In the genomic region with DNA sequence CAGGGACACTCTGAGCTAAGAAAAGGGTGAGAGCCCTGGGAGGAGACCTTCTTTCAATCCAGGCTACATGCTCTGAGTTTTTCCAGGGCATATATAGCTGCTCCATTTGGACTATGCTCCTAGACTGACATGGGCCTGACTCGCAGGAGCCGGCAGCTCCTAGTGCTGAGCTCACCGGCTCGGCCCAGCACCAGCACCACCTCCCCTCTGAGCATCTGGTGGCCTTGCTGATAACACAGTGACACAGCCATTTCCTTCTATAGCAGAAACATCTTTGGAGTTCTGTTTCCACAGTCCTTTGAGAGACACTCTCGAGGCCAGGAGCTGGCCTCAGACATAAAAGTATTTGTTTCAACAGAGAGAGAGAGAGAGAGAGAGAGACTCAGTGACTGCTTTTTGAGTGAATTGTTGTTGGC, we compare ENCODE assay signal across 1 cellular context.
TF ChIP-seq lines count a peak whose summit lies in the region.

No MANE protein-coding gene starts in this region.

TF ChIP-seq in A549, 52 proteins besides CTCF, POLR2A, EP300 and RAD21:
- TF ChIP-seq, protein P1, sequence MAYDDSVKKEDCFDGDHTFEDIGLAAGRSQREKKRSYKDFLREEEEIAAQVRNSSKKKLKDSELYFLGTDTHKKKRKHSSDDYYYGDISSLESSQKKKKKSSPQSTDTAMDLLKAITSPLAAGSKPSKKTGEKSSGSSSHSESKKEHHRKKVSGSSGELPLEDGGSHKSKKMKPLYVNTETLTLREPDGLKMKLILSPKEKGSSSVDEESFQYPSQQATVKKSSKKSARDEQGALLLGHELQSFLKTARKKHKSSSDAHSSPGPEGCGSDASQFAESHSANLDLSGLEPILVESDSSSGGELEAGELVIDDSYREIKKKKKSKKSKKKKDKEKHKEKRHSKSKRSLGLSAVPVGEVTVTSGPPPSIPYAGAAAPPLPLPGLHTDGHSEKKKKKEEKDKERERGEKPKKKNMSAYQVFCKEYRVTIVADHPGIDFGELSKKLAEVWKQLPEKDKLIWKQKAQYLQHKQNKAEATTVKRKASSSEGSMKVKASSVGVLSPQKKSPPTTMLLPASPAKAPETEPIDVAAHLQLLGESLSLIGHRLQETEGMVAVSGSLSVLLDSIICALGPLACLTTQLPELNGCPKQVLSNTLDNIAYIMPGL (CRISPR knock-in tag; IDR thresholded peaks at IDR 0.05; ENCODE audit: borderline replicate concordance) = no peak
- TF ChIP-seq, protein P2, sequence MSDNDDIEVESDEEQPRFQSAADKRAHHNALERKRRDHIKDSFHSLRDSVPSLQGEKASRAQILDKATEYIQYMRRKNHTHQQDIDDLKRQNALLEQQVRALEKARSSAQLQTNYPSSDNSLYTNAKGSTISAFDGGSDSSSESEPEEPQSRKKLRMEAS (IDR thresholded peaks at IDR 0.05) = no peak
- TF ChIP-seq FOSB (CRISPR knock-in tag; IDR thresholded peaks at IDR 0.05) (no peak), KDM5A (IDR thresholded peaks at IDR 0.05) (no peak), NPAS2 (CRISPR knock-in tag; IDR thresholded peaks at IDR 0.05; ENCODE audit: borderline replicate concordance) (no peak), HDAC2 (IDR thresholded peaks at IDR 0.05) (no peak), ZFP36 (IDR thresholded peaks at IDR 0.05; ENCODE audit: borderline replicate concordance, partially characterized antibody) (no peak), HOXB5 (CRISPR knock-in tag; IDR thresholded peaks at IDR 0.05) (no peak), SMC3 (IDR thresholded peaks at IDR 0.05) (no peak), TP53 (CRISPR knock-in tag; IDR thresholded peaks at IDR 0.05) (no peak), CHD4 (IDR thresholded peaks at IDR 0.05; ENCODE audit: borderline replicate concordance) (no peak), JUNB (IDR thresholded peaks at IDR 0.05) (no peak), NFE2L2 (conservative IDR thresholded peaks at IDR 0.05; ENCODE audit: low read length) (no peak), RCOR1 (IDR thresholded peaks at IDR 0.05; ENCODE audit: low read depth, low read length) (no peak), HEYL (CRISPR knock-in tag; IDR thresholded peaks at IDR 0.05) (no peak), CEBPB (IDR thresholded peaks at IDR 0.05) (no peak)
- TF ChIP-seq, protein P3, sequence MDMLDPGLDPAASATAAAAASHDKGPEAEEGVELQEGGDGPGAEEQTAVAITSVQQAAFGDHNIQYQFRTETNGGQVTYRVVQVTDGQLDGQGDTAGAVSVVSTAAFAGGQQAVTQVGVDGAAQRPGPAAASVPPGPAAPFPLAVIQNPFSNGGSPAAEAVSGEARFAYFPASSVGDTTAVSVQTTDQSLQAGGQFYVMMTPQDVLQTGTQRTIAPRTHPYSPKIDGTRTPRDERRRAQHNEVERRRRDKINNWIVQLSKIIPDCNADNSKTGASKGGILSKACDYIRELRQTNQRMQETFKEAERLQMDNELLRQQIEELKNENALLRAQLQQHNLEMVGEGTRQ (IDR thresholded peaks at IDR 0.05) = no peak
